Comparison of ENCODE assay signal across 19 cellular contexts in genomic region chr13:105278797-105279425, GRCh38.
DNase-seq lines count a peak whose midpoint lies in the region; ATAC-seq and TF ChIP-seq lines count a peak whose summit lies in the region.
"Had no signal": no experiment of that assay in that cellular context is flagged by ENCODE, and none has a peak within 500 bp of the region (broad histone marks: within the 10 kb centered on the region; RNA-seq: fewer than 3 reads in every experiment).

No MANE protein-coding gene starts in this region.

- no peak for TF ChIP-seq CTCF in hepatocyte (IDR thresholded peaks at IDR 0.05; ENCODE audit: poor library complexity)

- H3K4me3 ChIP-seq in hepatocyte: no peak overlapping the region
- H3K4me3 ChIP-seq: ascending aorta, coronary artery, tibial artery had no signal

- peak overlapping the region; percentile 16 for H2AFZ ChIP-seq in hepatocyte

- H3K4me2 ChIP-seq in hepatocyte: peak overlapping the region; percentile 12

- no peaks in the 10 kb centered on the region for H3K4me1 ChIP-seq in hepatocyte (ENCODE audit: insufficient read depth)
- H3K4me1 ChIP-seq: ascending aorta had no signal

- 32% methylated on average over 5 of the region's 5 CpGs for WGBS in hepatocyte (ENCODE audit: low lambda C conversion rate, missing lambda C conversion rate)

- no peaks in the 10 kb centered on the region for H3K9me2 ChIP-seq in hepatocyte (replicated peaks; ENCODE audit: insufficient read depth)

- no peaks in the 10 kb centered on the region for H3K36me3 ChIP-seq in hepatocyte (replicated peaks; ENCODE audit: insufficient read depth, low read depth)
- H3K36me3 ChIP-seq: ascending aorta, tibial artery had no signal

- no peak for ATAC-seq in HG03520 (IDR thresholded peaks at IDR 0.05; ENCODE audit: unreplicated experiment)
- ATAC-seq in HG03045 (IDR thresholded peaks at IDR 0.05; ENCODE audit: unreplicated experiment): no peak
- no peak for ATAC-seq in HG03139 (IDR thresholded peaks at IDR 0.05; ENCODE audit: unreplicated experiment)

- peak overlapping the region; percentile 25 for H3K27ac ChIP-seq in hepatocyte
- H3K27ac ChIP-seq: ascending aorta, coronary artery, tibial artery had no signal

- H4K20me1 ChIP-seq in hepatocyte (ENCODE audit: insufficient read depth, poor library complexity, severe bottlenecking): no peaks in the 10 kb centered on the region

- peak in 2 of 3 experiments; percentile 41 to 71 for DNase-seq in NCI-H1417 (lab: John Stamatoyannopoulos, UW)
- DNase-seq in NCI-H1417 treated with DMSO at 0.1 percent for 48 hours (lab: John Stamatoyannopoulos, UW): no peak
- DNase-seq in NCI-H82 (lab: John Stamatoyannopoulos, UW): peak; percentile 62
- peak; percentile 34 for DNase-seq in hepatocyte (ENCODE audit: low spot score)
- DNase-seq in renal cortical epithelial cell (ENCODE audit: low read depth): peak; percentile 60
- DNase-seq: activated CD4-positive, alpha-beta T cell treated with anti-CD3 and anti-CD28 coated beads for 1 hour; activated CD8-positive, alpha-beta memory T cell treated with anti-CD3 and anti-CD28 coated beads, Interleukin-2, amount 50 U/mL, for 4 hours; activated naive CD4-positive, alpha-beta T cell; CD4-positive, CD25-positive, alpha-beta regulatory T cell; erythroblast; NCI-H1694; NCI-H774; occipital lobe; tibial artery had no signal

- no peaks in the 10 kb centered on the region for H3K27me3 ChIP-seq in hepatocyte
- H3K27me3 ChIP-seq: ascending aorta, tibial artery had no signal

- no peaks in the 10 kb centered on the region for H3K79me2 ChIP-seq in hepatocyte

- H3K9me3 ChIP-seq in hepatocyte (ENCODE audit: low read depth): no peaks in the 10 kb centered on the region
- H3K9me3 ChIP-seq: ascending aorta, tibial artery had no signal
